In the genomic region with DNA sequence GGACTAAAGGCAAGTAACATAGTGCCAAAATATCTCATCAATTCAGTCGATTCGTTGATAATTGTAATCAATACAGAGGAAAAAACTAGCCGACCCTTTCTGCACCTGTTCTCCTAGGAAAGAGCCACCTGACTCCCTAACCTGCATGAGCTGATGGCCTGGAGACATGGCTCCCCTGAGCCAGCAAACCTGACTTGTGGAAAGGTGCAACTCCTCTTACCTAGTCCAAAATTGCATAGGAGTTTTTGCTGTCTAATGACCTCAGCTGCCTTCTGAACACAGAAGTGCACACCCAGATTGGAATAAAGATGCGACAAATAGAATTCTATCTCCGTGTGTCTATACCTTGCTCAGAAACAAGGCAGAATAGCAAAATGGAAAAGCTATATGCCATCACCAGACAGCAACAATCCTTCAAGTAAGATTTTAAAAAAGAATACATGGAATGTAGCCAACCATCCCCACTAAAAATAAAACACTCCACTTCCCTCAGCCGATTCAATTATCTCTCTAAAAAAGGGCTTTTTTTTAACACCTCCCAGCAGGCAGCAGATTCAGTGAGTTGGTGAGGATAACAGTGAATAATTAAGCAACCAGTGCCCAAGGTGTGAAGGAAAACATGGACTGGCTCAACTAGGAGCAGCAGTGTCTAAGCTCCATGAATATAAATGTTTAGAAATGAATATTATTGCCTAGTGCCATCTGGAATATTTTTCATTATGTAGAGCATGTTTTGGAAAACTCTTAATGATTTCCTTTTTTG, we compare ENCODE assay signal across 22 cellular contexts. TPM values are rescaled to one million over a fixed set of nuclear protein-coding genes. Genes with fewer than 3 reads are reported as not detected.
DNase-seq lines count a peak whose midpoint lies in the region; ATAC-seq and TF ChIP-seq lines count a peak whose summit lies in the region.
"Had no signal": no experiment of that assay in that cellular context is flagged by ENCODE, and none has a peak within 500 bp of the region (broad histone marks: within the 10 kb centered on the region; RNA-seq: fewer than 3 reads in every experiment).

No MANE protein-coding gene starts in this region.

- peak overlapping the region; percentile 10 for H3K27ac Mint-ChIP-seq in nephron progenitor cell
- H3K27ac Mint-ChIP-seq: activated CD8-positive, alpha-beta T cell treated with anti-CD3 and anti-CD28 coated beads, Interleukin-2, amount 10 ng/mL, durations not matched to agents 7 days and 5 days; activated naive CD4-positive, alpha-beta T cell treated with anti-CD3 and anti-CD28 coated beads, Interleukin-2, amount 50 U/mL, for 72 hours; CD4-positive, CD25-positive, alpha-beta regulatory T cell; nephron had no signal

- intact Hi-C loops in upper lobe of right lung (cut with DNase I), result no loop called here

- H3K36me3 ChIP-seq in RWPE2 (ENCODE audit: low read depth) (no peaks in the 10 kb centered on the region), upper lobe of right lung (no peaks in the 10 kb centered on the region)
- H3K36me3 ChIP-seq: SJSA1, transverse colon had no signal

- H3K4me1 Mint-ChIP-seq in nephron progenitor cell, result no peaks in the 10 kb centered on the region
- H3K4me1 Mint-ChIP-seq: CD4-positive, CD25-positive, alpha-beta regulatory T cell; nephron had no signal

- H3K4me1 ChIP-seq in RWPE2 (ENCODE audit: insufficient read depth, poor library complexity, severe bottlenecking) (no peaks in the 10 kb centered on the region), upper lobe of right lung (no peaks in the 10 kb centered on the region)
- H3K4me1 ChIP-seq: SJSA1 had no signal

- H3K4me3 Mint-ChIP-seq in nephron progenitor cell, result no peak overlapping the region
- H3K4me3 Mint-ChIP-seq: activated CD8-positive, alpha-beta T cell treated with anti-CD3 and anti-CD28 coated beads, Interleukin-2, amount 10 ng/mL, durations not matched to agents 7 days and 5 days; activated T-cell treated with anti-CD3 and anti-CD28 coated beads, Interleukin-2, amount 50 U/mL, for 4 hours; H9; nephron had no signal

- no peak overlapping the region for H3K27ac ChIP-seq in RWPE2 (ENCODE audit: poor library complexity, severe bottlenecking)
- H3K27ac ChIP-seq in upper lobe of right lung, result no peak overlapping the region
- H3K27ac ChIP-seq: HL-60, SJSA1, transverse colon had no signal

- H3K9me3 ChIP-seq in RWPE2 (ENCODE audit: severe bottlenecking) (no peaks in the 10 kb centered on the region), upper lobe of right lung (no peaks in the 10 kb centered on the region)
- H3K9me3 ChIP-seq: SJSA1, transverse colon had no signal

- H3K9me3 Mint-ChIP-seq in nephron progenitor cell, result no peaks in the 10 kb centered on the region
- H3K9me3 Mint-ChIP-seq: activated naive CD4-positive, alpha-beta T cell treated with anti-CD3 and anti-CD28 coated beads, Interleukin-2, amount 50 U/mL, for 72 hours; activated T-cell treated with anti-CD3 and anti-CD28 coated beads, Interleukin-2, amount 50 U/mL, for 4 hours; CD4-positive, CD25-positive, alpha-beta regulatory T cell; nephron had no signal

- no peaks in the 10 kb centered on the region for H3K27me3 ChIP-seq in RWPE2 (ENCODE audit: insufficient read depth, poor library complexity, severe bottlenecking)
- no peaks in the 10 kb centered on the region for H3K27me3 ChIP-seq in upper lobe of right lung
- H3K27me3 ChIP-seq: transverse colon had no signal

- ATAC-seq in RWPE2 (ENCODE audit: low read depth), result no peak
- ATAC-seq in upper lobe of right lung, result no peak
- ATAC-seq: activated CD8-positive, alpha-beta T cell treated with anti-CD3 and anti-CD28 coated beads, Interleukin-2, amount 10 ng/mL, durations not matched to agents 7 days and 5 days; activated naive CD4-positive, alpha-beta T cell treated with anti-CD3 and anti-CD28 coated beads, Interleukin-2, amount 50 U/mL, for 72 hours; activated T-cell treated with anti-CD3 and anti-CD28 coated beads, Interleukin-2, amount 50 U/mL, for 4 hours had no signal

- H3K4me3 ChIP-seq in RWPE2 (ENCODE audit: severe bottlenecking) (no peak overlapping the region), upper lobe of right lung (no peak overlapping the region)
- H3K4me3 ChIP-seq: SJSA1, transverse colon had no signal

- peaks cover 12% of the 10 kb centered on the region for H3K27me3 Mint-ChIP-seq in nephron progenitor cell (ENCODE audit: low read depth, poor library complexity)

- no peaks in the 10 kb centered on the region for H3K36me3 Mint-ChIP-seq in nephron progenitor cell (ENCODE audit: low read depth)
- H3K36me3 Mint-ChIP-seq: activated naive CD4-positive, alpha-beta T cell treated with anti-CD3 and anti-CD28 coated beads, Interleukin-2, amount 50 U/mL, for 72 hours; CD4-positive, CD25-positive, alpha-beta regulatory T cell had no signal

- no peak for TF ChIP-seq CTCF in RWPE2 (IDR thresholded peaks at IDR 0.05; ENCODE audit: poor library complexity, severe bottlenecking)
- TF ChIP-seq CTCF in nephron progenitor cell (IDR thresholded peaks at IDR 0.05), result no peak
- TF ChIP-seq CTCF in upper lobe of right lung (IDR thresholded peaks at IDR 0.05), result no peak

- DNase-seq in COR-L47 (lab: John Stamatoyannopoulos, UW) (peak; percentile 70), NCI-H1694 treated with DMSO at 0.1 percent for 48 hours (lab: John Stamatoyannopoulos, UW) (peak; percentile 35), RWPE2 (ENCODE audit: low spot score) (peak; percentile 4), nephron progenitor cell (no peak), glomerular visceral epithelial cell (ENCODE audit: extremely low spot score) (no peak), upper lobe of right lung (no peak), AG08395 (ENCODE audit: low spot score) (no peak), NCI-H2196 treated with DMSO at 0.1 percent for 48 hours (lab: John Stamatoyannopoulos, UW; ENCODE audit: unreplicated experiment) (no peak)
- DNase-seq: activated CD8-positive, alpha-beta T cell treated with anti-CD3 and anti-CD28 coated beads, Interleukin-2, amount 10 ng/mL, durations not matched to agents 7 days and 5 days; activated T-cell treated with anti-CD3 and anti-CD28 coated beads, Interleukin-2, amount 50 U/mL, for 4 hours; CD4-positive, CD25-positive, alpha-beta regulatory T cell; H9; kidney glomerular epithelial cell; mesenchymal stem cell; NCI-H510A treated with DMSO at 0.1 percent for 48 hours; stimulated activated CD4-positive, alpha-beta T cell treated with anti-CD3 and anti-CD28 coated beads, Interleukin-15, amount 100 ng/mL, for 24 hours; stimulated activated naive CD4-positive, alpha-beta T cell; transverse colon had no signal

RNA-seq across cellular contexts. Expression of gene LMTK2, which starts 26.6 kb away (rescaled TPM):
- 40.8 TPM for total RNA-seq in upper lobe of right lung

Comparison
In these comparisons a context has a peak if more than half of its experiments do, and no peak if none do; other contexts are left out.
1. DNase-seq: peak in COR-L47 (single experiment), NCI-H1694 treated with DMSO at 0.1 percent for 48 hours (single experiment) and RWPE2 (single experiment); none in nephron progenitor cell (single experiment), glomerular visceral epithelial cell (single experiment), upper lobe of right lung (single experiment), AG08395 (single experiment) and NCI-H2196 treated with DMSO at 0.1 percent for 48 hours (single experiment).